12 cellular contexts compared by ENCODE assay signal in the genomic region with DNA sequence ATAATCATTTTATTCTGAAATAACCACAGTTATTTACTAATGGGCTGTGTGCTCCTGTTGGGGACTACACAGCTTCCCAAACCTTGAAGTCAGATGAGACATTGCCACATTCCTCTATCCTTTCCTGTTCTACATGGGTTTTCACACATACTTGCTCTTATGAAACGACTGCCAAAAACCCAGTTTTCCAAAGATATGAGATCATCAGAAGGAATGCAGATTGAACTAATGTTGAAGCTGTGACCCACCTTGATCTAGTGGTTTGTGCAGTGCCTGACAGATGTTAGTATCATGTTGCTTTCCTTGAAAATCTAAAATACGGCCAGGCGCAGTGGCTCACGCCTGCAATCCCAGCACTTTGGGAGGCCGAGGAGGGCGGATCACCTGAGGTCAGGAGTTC.
DNase-seq lines count a peak whose midpoint lies in the region; ATAC-seq, FAIRE-seq and TF ChIP-seq lines count a peak whose summit lies in the region.
"Had no signal": no experiment of that assay in that cellular context is flagged by ENCODE, and none has a peak within 500 bp of the region (broad histone marks: within the 10 kb centered on the region; RNA-seq: fewer than 3 reads in every experiment).

No MANE protein-coding gene starts in this region.

- H3K4me3 ChIP-seq in adipocyte (ENCODE audit: low read length) (no peak overlapping the region), thyroid gland (replicated peaks in 1 of 3) (no peak overlapping the region), neuronal stem cell (ENCODE audit: low read length in 2 of 2) (no peak overlapping the region)
- H3K4me3 ChIP-seq: lung had no signal

- FAIRE-seq in H54 (lab: Jason Lieb, UNC), result peak; percentile 91
- no peak for FAIRE-seq in GM12892 (lab: Jason Lieb, UNC)
- FAIRE-seq: small intestine had no signal

- H4K91ac ChIP-seq in neuronal stem cell (ENCODE audit: low read depth, low read length, poor library complexity), result no peak overlapping the region

- H3K27me3 ChIP-seq in adipocyte (replicated peaks; ENCODE audit: control insufficient read depth, insufficient read depth, low read length) (no peaks in the 10 kb centered on the region), thyroid gland (no peaks in the 10 kb centered on the region), neuronal stem cell (ENCODE audit: control insufficient read depth in 3 of 3, insufficient read depth in 3 of 3, low read depth in 1 of 3, low read length in 3 of 3) (peaks cover 0 to 2% (median 0%) of the 10 kb centered on the region in 3 experiments)

- no peak overlapping the region for H3K23ac ChIP-seq in neuronal stem cell (ENCODE audit: low read depth, low read length, poor library complexity)

- H3K18ac ChIP-seq in neuronal stem cell (ENCODE audit: low read length), result no peak overlapping the region

- no peak overlapping the region for H2BK15ac ChIP-seq in neuronal stem cell (ENCODE audit: low read length)

- H3K4me1 ChIP-seq in adipocyte (ENCODE audit: control insufficient read depth, insufficient read depth, low read length) (peaks cover 14% of the 10 kb centered on the region), thyroid gland (peaks cover 35 to 39% of the 10 kb centered on the region in 2 donors), neuronal stem cell (ENCODE audit: control insufficient read depth in 2 of 2, insufficient read depth in 1 of 2, low read depth in 1 of 2, low read length in 2 of 2) (peaks cover 6 to 14% of the 10 kb centered on the region in 2 donors)

- H2AFZ ChIP-seq in neuronal stem cell (ENCODE audit: low read length), result no peak overlapping the region

- H2BK5ac ChIP-seq in neuronal stem cell (ENCODE audit: low read length), result no peak overlapping the region

- H3K4ac ChIP-seq in neuronal stem cell (ENCODE audit: low read length), result no peak overlapping the region

- H3K4me2 ChIP-seq in neuronal stem cell (ENCODE audit: insufficient read depth, low read length, poor library complexity, severe bottlenecking), result no peak overlapping the region

- H3K27ac ChIP-seq in thyroid gland, result peak overlapping the region; percentile 76 to 84 (median 76)
- H3K27ac ChIP-seq in neuronal stem cell (replicated peaks; ENCODE audit: low read length), result no peak overlapping the region

- H4K8ac ChIP-seq in neuronal stem cell (ENCODE audit: low read depth, low read length), result no peak overlapping the region

- no peak overlapping the region for H3K14ac ChIP-seq in neuronal stem cell (ENCODE audit: low read length)

- H2AK5ac ChIP-seq in neuronal stem cell (ENCODE audit: low read depth, low read length), result no peak overlapping the region

- H2BK120ac ChIP-seq in neuronal stem cell (ENCODE audit: low read depth, low read length), result no peak overlapping the region

- no peaks in the 10 kb centered on the region for H3K36me3 ChIP-seq in adipocyte (ENCODE audit: control insufficient read depth, insufficient read depth, low read length, severe bottlenecking)
- H3K36me3 ChIP-seq in thyroid gland, result no peaks in the 10 kb centered on the region
- H3K36me3 ChIP-seq in neuronal stem cell (replicated peaks in 1 of 2; ENCODE audit: control insufficient read depth in 2 of 2, insufficient read depth in 2 of 2, low read length in 2 of 2), result no peaks in the 10 kb centered on the region

- no peak for TF ChIP-seq POLR2A in H54 (IDR thresholded peaks at IDR 0.05; ENCODE audit: low read depth, low read length)
- TF ChIP-seq POLR2A in thyroid gland (IDR thresholded peaks at IDR 0.05), result no peak
- TF ChIP-seq POLR2A in GM12892 (IDR thresholded peaks at IDR 0.05; ENCODE audit: low read depth, low read length), result no peak

- no peak for TF ChIP-seq CTCF in thyroid gland (IDR thresholded peaks at IDR 0.05)

- H3K9ac ChIP-seq in adipocyte (ENCODE audit: low read length), result peak overlapping the region; percentile 35
- no peak overlapping the region for H3K9ac ChIP-seq in neuronal stem cell (ENCODE audit: low read depth, low read length, poor library complexity)

- ATAC-seq in GM21723 (IDR thresholded peaks at IDR 0.05; ENCODE audit: unreplicated experiment), result no peak

- WGBS in thyroid gland, 2 donors, result 80 to 86% methylated on average over 6 of the region's 6 CpGs
- WGBS in neuronal stem cell (ENCODE audit: extremely low coverage in 2 of 2, insufficient read length in 2 of 2, insufficient replicate concordance in 1 of 2), 2 donors, result no CpG with 5 or more reads among the region's 6 CpGs

- peak; percentile 45 for DNase-seq in H54 (ENCODE audit: insufficient read length, low spot score)
- DNase-seq in adipocyte (ENCODE audit: low read depth), result peak; percentile 81
- DNase-seq in glomerular visceral epithelial cell (ENCODE audit: extremely low spot score), result peak; percentile 94
- DNase-seq in thyroid gland, result no peak
- DNase-seq in activated CD4-positive, CD25-positive, alpha-beta regulatory T cell (lab: John Stamatoyannopoulos, UW), result no peak
- DNase-seq in GM12892 (ENCODE audit: insufficient read length), result no peak
- DNase-seq in neuronal stem cell (ENCODE audit: low spot score), result no peak
- DNase-seq: activated T-cell treated with anti-CD3 and anti-CD28 coated beads, Interleukin-2, amount 50 U/mL, for 48 hours; effector CD4-positive, alpha-beta T cell had no signal

- intact Hi-C loops in thyroid gland (cut with DNase I), result no loop called here

- H3K9me3 ChIP-seq in adipocyte (ENCODE audit: control insufficient read depth, low read length) (no peaks in the 10 kb centered on the region), thyroid gland (no peaks in the 10 kb centered on the region), neuronal stem cell (replicated peaks in 1 of 2; ENCODE audit: control insufficient read depth in 2 of 2, insufficient read depth in 1 of 2, low read depth in 1 of 2, low read length in 2 of 2) (peaks cover 0 to 3% of the 10 kb centered on the region in 2 donors)

- no peaks in the 10 kb centered on the region for H3K79me1 ChIP-seq in neuronal stem cell (ENCODE audit: low read depth, low read length)

- H2BK12ac ChIP-seq in neuronal stem cell (ENCODE audit: low read length), result no peak overlapping the region

Comparison
In these comparisons a context has a peak if more than half of its experiments do, and no peak if none do; other contexts are left out.
1. DNase-seq: peak in H54 (single experiment), adipocyte (single experiment) and glomerular visceral epithelial cell (single experiment); none in thyroid gland (0 of 2), activated CD4-positive, CD25-positive, alpha-beta regulatory T cell (0 of 4), GM12892 (single experiment) and neuronal stem cell (single experiment).